Comparison of ENCODE assay signal across 8 cellular contexts in genomic region chr4:52750819-52751348, GRCh38. TPM values are rescaled to one million over a fixed set of nuclear protein-coding genes. Genes with fewer than 3 reads are reported as not detected.
DNase-seq lines count a peak whose midpoint lies in the region; ATAC-seq, FAIRE-seq and TF ChIP-seq lines count a peak whose summit lies in the region.

No MANE protein-coding gene starts in this region.

- TF ChIP-seq CTCF in heart left ventricle (IDR thresholded peaks at IDR 0.05): no peak
- no peak for TF ChIP-seq CTCF in prostate gland (IDR thresholded peaks at IDR 0.05)

- 5 to 6% methylated on average over 36 to 41 of the region's 49 CpGs for WGBS in GM23248 (ENCODE audit: low coverage in 1 of 2, low lambda C conversion rate in 2 of 2, missing lambda C conversion rate in 2 of 2), 2 experiments
- 1 to 8% (median 4%) methylated on average over 4 to 49 of the region's 49 CpGs for WGBS in heart left ventricle, 4 donors
- 2% methylated on average over 37 of the region's 49 CpGs for WGBS in prostate gland

- peak overlapping the region; percentile 53 for H3K4me3 Mint-ChIP-seq in activated T-helper 17 cell treated with anti-CD3 and anti-CD28 coated beads, Interleukin-2, amount 50 U/mL, for 72 hours

- in situ Hi-C loops in GM23248 (cut with MboI): no loop called here

- H3K9ac ChIP-seq in GM23248: no peak overlapping the region

- H3K36me3 ChIP-seq in GM23248 (ENCODE audit: low read depth) (no peaks in the 10 kb centered on the region), heart left ventricle (no peaks in the 10 kb centered on the region), prostate gland (no peaks in the 10 kb centered on the region)

- no peaks in the 10 kb centered on the region for H3K36me3 Mint-ChIP-seq in activated T-helper 17 cell treated with anti-CD3 and anti-CD28 coated beads, Interleukin-2, amount 50 U/mL, for 72 hours (ENCODE audit: low read depth)

- H3K4me2 ChIP-seq in GM23248 (ENCODE audit: unreplicated experiment): peak overlapping the region; percentile 90

- no peaks in the 10 kb centered on the region for H3F3A ChIP-seq in GM23248 (ENCODE audit: insufficient read depth)

- no peaks in the 10 kb centered on the region for H3K79me2 ChIP-seq in GM23248 (ENCODE audit: insufficient read depth)

- peak overlapping the region; percentile 76 for H3K4me3 ChIP-seq in GM23248
- H3K4me3 ChIP-seq in heart left ventricle: peak overlapping the region; percentile 39 to 77 (median 60)
- peak overlapping the region; percentile 34 to 48 for H3K4me3 ChIP-seq in prostate gland

- FAIRE-seq in RCC 7860 (lab: Jason Lieb, UNC): no peak

- no peak overlapping the region for H3K27ac Mint-ChIP-seq in activated T-helper 17 cell treated with anti-CD3 and anti-CD28 coated beads, Interleukin-2, amount 50 U/mL, for 72 hours

- H3K27me3 ChIP-seq in GM23248 (replicated peaks; ENCODE audit: insufficient read depth) (peaks cover 30% of the 10 kb centered on the region), heart left ventricle (peaks cover 0 to 29% (median 4%) of the 10 kb centered on the region in 9 donors), prostate gland (replicated peaks; ENCODE audit: insufficient read depth) (no peaks in the 10 kb centered on the region)

- no peaks in the 10 kb centered on the region for H3K9me2 ChIP-seq in GM23248 (ENCODE audit: insufficient read depth)

- peak; percentile 39 for ATAC-seq in activated T-helper 17 cell treated with anti-CD3 and anti-CD28 coated beads, Interleukin-2, amount 50 U/mL, for 72 hours (replicated peaks)
- peak; percentile 12 to 66 (median 56) for ATAC-seq in heart left ventricle
- no peak for ATAC-seq in HG03521 (IDR thresholded peaks at IDR 0.05; ENCODE audit: unreplicated experiment)

- no peaks in the 10 kb centered on the region for H3K9me3 Mint-ChIP-seq in activated T-helper 17 cell treated with anti-CD3 and anti-CD28 coated beads, Interleukin-2, amount 50 U/mL, for 72 hours

- intact Hi-C loops in heart left ventricle (cut with DNase I) (no loop called here), prostate gland (cut with DNase I) (no loop called here)

- H3K27ac ChIP-seq in GM23248: no peak overlapping the region
- peak overlapping the region in 5 of 12 donors; percentile 14 to 58 (median 47) for H3K27ac ChIP-seq in heart left ventricle
- peak overlapping the region; percentile 35 to 55 for H3K27ac ChIP-seq in prostate gland

- TF ChIP-seq POLR2A in heart left ventricle (IDR thresholded peaks at IDR 0.05) (no peak), prostate gland (IDR thresholded peaks at IDR 0.05) (no peak)

- no peaks in the 10 kb centered on the region for H4K20me1 ChIP-seq in GM23248 (ENCODE audit: insufficient read depth)

- H3K27me3 Mint-ChIP-seq in activated T-helper 17 cell treated with anti-CD3 and anti-CD28 coated beads, Interleukin-2, amount 50 U/mL, for 72 hours: peaks cover 39% of the 10 kb centered on the region

- H2AFZ ChIP-seq in GM23248: peak overlapping the region; percentile 90

- peak; percentile 44 for DNase-seq in GM23248
- peak in 2 of 5 donors; percentile 40 to 67 for DNase-seq in heart left ventricle
- no peak for DNase-seq in prostate gland (ENCODE audit: low spot score)
- DNase-seq in RCC 7860 (ENCODE audit: low spot score): no peak
- no peak for DNase-seq in SIG-M5 (lab: John Stamatoyannopoulos, UW)
- no peak for DNase-seq in RPMI8226

- no peaks in the 10 kb centered on the region for H3K9me3 ChIP-seq in GM23248 (ENCODE audit: low read depth)
- no peaks in the 10 kb centered on the region for H3K9me3 ChIP-seq in heart left ventricle
- no peaks in the 10 kb centered on the region for H3K9me3 ChIP-seq in prostate gland

- no peaks in the 10 kb centered on the region for H3K4me1 Mint-ChIP-seq in activated T-helper 17 cell treated with anti-CD3 and anti-CD28 coated beads, Interleukin-2, amount 50 U/mL, for 72 hours

- H3K4me1 ChIP-seq in GM23248 (ENCODE audit: insufficient read depth) (no peaks in the 10 kb centered on the region), heart left ventricle (peaks cover 0 to 25% (median 5%) of the 10 kb centered on the region in 12 donors), prostate gland (replicated peaks) (no peaks in the 10 kb centered on the region)

RNA-seq across cellular contexts. Expression of gene ERVMER34-1, which starts 0.3 kb away (rescaled TPM):
- not detected in 2 replicates for total RNA-seq in GM23248 (2014; rRNA removed; shearing (Covaris generic))
- polyA plus RNA-seq in GM23248 (2016; fragmentation: Nextera tagmentation; extraction: Ambion mirVana) (not detected in 2 replicates), heart left ventricle (1 to 10 TPM; 3.1 to 3.3 TPM)
- under 1 TPM; 0.09 to 0.19 TPM for total RNA-seq in activated T-helper 17 cell treated with anti-CD3 and anti-CD28 coated beads, Interleukin-2, amount 50 U/mL, for 72 hours
- total RNA-seq in heart left ventricle (1 to 10 TPM; 2.2 to 6.8 (median 5.3) TPM), prostate gland (1 to 10 TPM; 1.2 to 1.4 TPM)
